9 cellular contexts compared by ENCODE assay signal in genomic region chr5:36301858-36302603, GRCh38. TPM values are rescaled to one million over a fixed set of nuclear protein-coding genes. Genes with fewer than 3 reads are reported as not detected.
DNase-seq lines count a peak whose midpoint lies in the region; ATAC-seq, FAIRE-seq and TF ChIP-seq lines count a peak whose summit lies in the region.
"Had no signal": no experiment of that assay in that cellular context is flagged by ENCODE, and none has a peak within 500 bp of the region (broad histone marks: within the 10 kb centered on the region; RNA-seq: fewer than 3 reads in every experiment).

Gene RANBP3L, minus strand, starts transcription at chr5:36301902. Its CDS starts 486 bp downstream, at chr5:36301416.

- H3K9me2 ChIP-seq in OCI-LY7 (ENCODE audit: insufficient read depth, low read length): no peaks in the 10 kb centered on the region

- H3K36me3 ChIP-seq in OCI-LY7 (ENCODE audit: insufficient read depth, low read length): no peaks in the 10 kb centered on the region
- no peaks in the 10 kb centered on the region for H3K36me3 ChIP-seq in pancreas

- H4K20me1 ChIP-seq in OCI-LY7 (ENCODE audit: insufficient read depth, low read length): no peaks in the 10 kb centered on the region

- no peak for FAIRE-seq in pancreas (lab: Jason Lieb, UNC)

- H3K4me3 ChIP-seq in OCI-LY7 (ENCODE audit: low read depth, low read length, poor library complexity, severe bottlenecking): no peak within 1 kb of the TSS
- peak within 1 kb of the TSS in 2 of 4 donors; percentile 8 to 11 for H3K4me3 ChIP-seq in pancreas

- CTCF ChIA-PET in OCI-LY7 (lab: Charles Lee; ENCODE audit: unreplicated experiment): no interaction called here

- BruUV-seq in OCI-LY7 (replicated peaks; lab: Mats Ljungman, UMichigan): no TSS peak

- no peaks in the 10 kb centered on the region for H3K9me3 ChIP-seq in OCI-LY7 (ENCODE audit: low read length)
- H3K9me3 ChIP-seq in pancreas: no peaks in the 10 kb centered on the region

- peak within 1 kb of the TSS; percentile 44 for H2AFZ ChIP-seq in OCI-LY7 (ENCODE audit: low read length)

- ATAC-seq in GM21723 (IDR thresholded peaks at IDR 0.05; ENCODE audit: unreplicated experiment) (peak; percentile 62), pancreas (peak; percentile 83 to 91 (median 88)), HG02759 (IDR thresholded peaks at IDR 0.05; ENCODE audit: unreplicated experiment) (no peak)

- H3K27ac ChIP-seq in OCI-LY7 (ENCODE audit: low read depth, low read length, poor library complexity, severe bottlenecking): no peak within 1 kb of the TSS
- peak within 1 kb of the TSS; percentile 57 to 86 (median 69) for H3K27ac ChIP-seq in pancreas

- TF ChIP-seq CTCF in OCI-LY7 (conservative IDR thresholded peaks at IDR 0.05; ENCODE audit: low read length) (no peak), pancreas (IDR thresholded peaks at IDR 0.05) (no peak)

- peak; percentile 40 for DNase-seq in OCI-LY7 (ENCODE audit: low spot score)
- DNase-seq in fibroblast of peridontal ligament (ENCODE audit: extremely low read depth): peak; percentile 85
- DNase-seq in pancreas: peak in 2 of 6 donors; percentile 16 to 42
- DNase-seq in NCI-H1048 (lab: John Stamatoyannopoulos, UW): no peak
- DNase-seq in DMS114 treated with DMSO at 0.1 percent for 48 hours (lab: John Stamatoyannopoulos, UW; ENCODE audit: unreplicated experiment): no peak
- DNase-seq in NK-92 (lab: John Stamatoyannopoulos, UW; ENCODE audit: unreplicated experiment): no peak

- POLR2A ChIA-PET in OCI-LY7 (lab: Charles Lee): interaction anchor here (0.6 to 1.6 kb wide), 6 partner anchors 17 to 98 kb away, joined by 3 to 4 read pairs (median 3); partner anchors contain the start of gene NADK2

- H3K27me3 ChIP-seq in pancreas: no peaks in the 10 kb centered on the region

- H3K4me2 ChIP-seq in OCI-LY7 (ENCODE audit: low read length): peak within 1 kb of the TSS; percentile 22

- 8 to 15% methylated on average over 5 of the region's 5 CpGs for WGBS in pancreas, 2 donors

- H3K4me1 ChIP-seq in OCI-LY7 (ENCODE audit: insufficient read depth, low read length, poor library complexity, severe bottlenecking): peaks cover 21% of the 10 kb centered on the region
- H3K4me1 ChIP-seq in pancreas: peaks cover 10 to 16% (median 16%) of the 10 kb centered on the region in 3 donors

- intact Hi-C loops in OCI-LY7 (cut with micrococcal nuclease; ENCODE audit: unreplicated experiment): no loop called here
- intact Hi-C loops in pancreas (cut with DNase I): no loop called here

- no peaks in the 10 kb centered on the region for H3K79me2 ChIP-seq in OCI-LY7 (ENCODE audit: insufficient read depth, low read depth, low read length)

RNA-seq across cellular contexts. Expression of gene RANBP3L, which starts in this region (rescaled TPM):
- total RNA-seq in OCI-LY7 (2014; rRNA removed; shearing (Covaris generic)): not detected in 2 replicates
- total RNA-seq in OCI-LY7 (2022) (not detected in 2 replicates), pancreas (under 1 TPM in 4 of 6 donors, not detected in 2; 0.16 to 0.43 (median 0.25) TPM)
- polyA plus RNA-seq in pancreas: under 1 TPM; 0.08 to 0.21 TPM
- polyA plus RNA-seq: IgD-negative memory B cell had no signal

Comparison
In these comparisons a context has a peak if more than half of its experiments do, and no peak if none do; other contexts are left out.
1. Peak in DNase-seq and H3K4me2 ChIP-seq in OCI-LY7; RNA of the gene not detected or under 1 TPM.
2. Peak in ATAC-seq and H3K27ac ChIP-seq in pancreas; RNA of the gene not detected or under 1 TPM.